8 cellular contexts compared by ENCODE assay signal in the genomic region with DNA sequence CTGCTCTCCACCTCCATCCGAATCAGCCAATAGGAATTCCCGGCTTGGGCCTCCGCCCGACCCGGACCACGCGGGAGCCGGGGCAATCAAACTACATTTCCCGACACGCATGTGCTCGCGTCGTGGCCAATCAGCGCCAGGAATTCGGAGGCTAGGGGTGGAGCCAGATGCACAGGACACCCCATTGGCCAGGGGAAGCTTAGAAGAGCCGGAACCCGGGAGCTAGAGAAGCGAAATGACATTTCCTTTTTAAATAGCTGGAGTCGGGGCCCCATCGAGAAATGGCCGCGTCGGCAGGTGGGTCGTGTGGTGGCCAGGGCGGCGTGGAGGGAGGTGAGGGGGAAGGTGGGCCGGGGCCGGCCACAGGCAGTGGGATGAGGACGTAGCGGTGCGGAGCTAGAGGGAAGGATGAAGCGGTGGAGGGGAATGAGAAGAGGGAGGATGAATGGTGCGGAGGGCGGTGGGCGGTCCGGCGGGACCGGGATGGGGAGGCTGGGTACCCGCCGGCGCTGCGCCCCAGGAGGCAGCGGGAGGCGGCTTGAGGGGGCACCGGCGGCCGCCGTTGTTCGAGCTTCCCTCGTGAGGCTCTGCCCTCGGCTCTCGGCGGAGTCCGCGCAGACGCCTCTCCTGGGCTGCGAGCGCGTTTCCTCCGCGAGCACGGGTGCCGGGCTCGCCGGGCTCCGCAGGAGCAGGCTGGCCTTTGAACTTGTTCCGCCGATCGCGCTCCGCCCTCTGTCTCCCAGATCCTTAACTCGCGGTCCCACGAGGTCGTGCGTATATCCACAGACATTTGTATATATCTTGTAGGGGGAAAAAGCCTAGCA.
DNase-seq lines count a peak whose midpoint lies in the region; ATAC-seq and TF ChIP-seq lines count a peak whose summit lies in the region.

Gene KBTBD8 (plus strand): TSS at position 233 of the 824 bp plus-strand sequence. CDS start 49 bp downstream, at position 282.

- peak within 1 kb of the TSS; percentile 76 for H3K4me3 ChIP-seq in epithelial cell of esophagus (ENCODE audit: low read length)

- TF ChIP-seq EP300 in Ishikawa (IDR thresholded peaks at IDR 0.05; ENCODE audit: borderline replicate concordance): no peak

- peak; percentile 91 for ATAC-seq in GM21576 (IDR thresholded peaks at IDR 0.05; ENCODE audit: unreplicated experiment)

- no peak for TF ChIP-seq RAD21 in Ishikawa (IDR thresholded peaks at IDR 0.05; ENCODE audit: low read depth)

- TF ChIP-seq CTCF in epithelial cell of esophagus (IDR thresholded peaks at IDR 0.05; ENCODE audit: insufficient read depth, low read depth, low read length, missing control alignments): no peak

- peak; percentile 89 for DNase-seq in DMS153 (lab: John Stamatoyannopoulos, UW)
- DNase-seq in OCI-M2 (lab: John Stamatoyannopoulos, UW; ENCODE audit: unreplicated experiment): peak; percentile 72
- peak; percentile 94 for DNase-seq in activated T-cell treated with anti-CD3 and anti-CD28 coated beads for 4 hours
- DNase-seq in epithelial cell of esophagus (ENCODE audit: low read depth): peak; percentile 100
- DNase-seq in middle frontal gyrus (ENCODE audit: extremely low spot score, low spot score): peak; percentile 99
- peak; percentile 89 to 93 for DNase-seq in stimulated activated CD8-positive, alpha-beta memory T cell treated with anti-CD3 and anti-CD28 coated beads, Interleukin-2, amount 100 ng/mL, for 1 hour (ENCODE audit: low read depth in 2 of 2)

TF ChIP-seq in Ishikawa, 13 proteins besides CTCF, POLR2A, EP300 and RAD21:
- TF ChIP-seq CEBPB (IDR thresholded peaks at IDR 0.05) (no peak), TAF1 (IDR thresholded peaks at IDR 0.05; ENCODE audit: low read depth) (no peak; the same call in 1 of the 2 replicates), NFIC (IDR thresholded peaks at IDR 0.05) (no peak), MAX (IDR thresholded peaks at IDR 0.05) (peak; percentile 79), ZBTB7A (IDR thresholded peaks at IDR 0.05; ENCODE audit: low read depth) (0 out of 2 replicates have a peak, but pooled peaks have one; percentile 33), FOXM1 (IDR thresholded peaks at IDR 0.05; ENCODE audit: borderline replicate concordance, low read depth) (no peak), TEAD4 (IDR thresholded peaks at IDR 0.05) (no peak), TCF12 (IDR thresholded peaks at IDR 0.05; ENCODE audit: low read depth) (peak; percentile 30), EGR1 (IDR thresholded peaks at IDR 0.05) (no peak), CREB1 (IDR thresholded peaks at IDR 0.05; ENCODE audit: low read depth) (no peak), YY1 (IDR thresholded peaks at IDR 0.05; ENCODE audit: low read depth) (peak; percentile 71; the same call in 1 of the 2 replicates)
- TF ChIP-seq, protein P1, sequence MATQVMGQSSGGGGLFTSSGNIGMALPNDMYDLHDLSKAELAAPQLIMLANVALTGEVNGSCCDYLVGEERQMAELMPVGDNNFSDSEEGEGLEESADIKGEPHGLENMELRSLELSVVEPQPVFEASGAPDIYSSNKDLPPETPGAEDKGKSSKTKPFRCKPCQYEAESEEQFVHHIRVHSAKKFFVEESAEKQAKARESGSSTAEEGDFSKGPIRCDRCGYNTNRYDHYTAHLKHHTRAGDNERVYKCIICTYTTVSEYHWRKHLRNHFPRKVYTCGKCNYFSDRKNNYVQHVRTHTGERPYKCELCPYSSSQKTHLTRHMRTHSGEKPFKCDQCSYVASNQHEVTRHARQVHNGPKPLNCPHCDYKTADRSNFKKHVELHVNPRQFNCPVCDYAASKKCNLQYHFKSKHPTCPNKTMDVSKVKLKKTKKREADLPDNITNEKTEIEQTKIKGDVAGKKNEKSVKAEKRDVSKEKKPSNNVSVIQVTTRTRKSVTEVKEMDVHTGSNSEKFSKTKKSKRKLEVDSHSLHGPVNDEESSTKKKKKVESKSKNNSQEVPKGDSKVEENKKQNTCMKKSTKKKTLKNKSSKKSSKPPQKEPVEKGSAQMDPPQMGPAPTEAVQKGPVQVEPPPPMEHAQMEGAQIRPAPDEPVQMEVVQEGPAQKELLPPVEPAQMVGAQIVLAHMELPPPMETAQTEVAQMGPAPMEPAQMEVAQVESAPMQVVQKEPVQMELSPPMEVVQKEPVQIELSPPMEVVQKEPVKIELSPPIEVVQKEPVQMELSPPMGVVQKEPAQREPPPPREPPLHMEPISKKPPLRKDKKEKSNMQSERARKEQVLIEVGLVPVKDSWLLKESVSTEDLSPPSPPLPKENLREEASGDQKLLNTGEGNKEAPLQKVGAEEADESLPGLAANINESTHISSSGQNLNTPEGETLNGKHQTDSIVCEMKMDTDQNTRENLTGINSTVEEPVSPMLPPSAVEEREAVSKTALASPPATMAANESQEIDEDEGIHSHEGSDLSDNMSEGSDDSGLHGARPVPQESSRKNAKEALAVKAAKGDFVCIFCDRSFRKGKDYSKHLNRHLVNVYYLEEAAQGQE (IDR thresholded peaks at IDR 0.05; ENCODE audit: low read depth): no peak
- TF ChIP-seq, protein P2, sequence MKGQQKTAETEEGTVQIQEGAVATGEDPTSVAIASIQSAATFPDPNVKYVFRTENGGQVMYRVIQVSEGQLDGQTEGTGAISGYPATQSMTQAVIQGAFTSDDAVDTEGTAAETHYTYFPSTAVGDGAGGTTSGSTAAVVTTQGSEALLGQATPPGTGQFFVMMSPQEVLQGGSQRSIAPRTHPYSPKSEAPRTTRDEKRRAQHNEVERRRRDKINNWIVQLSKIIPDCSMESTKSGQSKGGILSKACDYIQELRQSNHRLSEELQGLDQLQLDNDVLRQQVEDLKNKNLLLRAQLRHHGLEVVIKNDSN (IDR thresholded peaks at IDR 0.05): peak; percentile 74

Comparison
In these comparisons a context has a peak if more than half of its experiments do, and no peak if none do; other contexts are left out.
1. Peak in every context shown above with its lines: DNase-seq, ATAC-seq and H3K4me3 ChIP-seq.